In the genomic region with DNA sequence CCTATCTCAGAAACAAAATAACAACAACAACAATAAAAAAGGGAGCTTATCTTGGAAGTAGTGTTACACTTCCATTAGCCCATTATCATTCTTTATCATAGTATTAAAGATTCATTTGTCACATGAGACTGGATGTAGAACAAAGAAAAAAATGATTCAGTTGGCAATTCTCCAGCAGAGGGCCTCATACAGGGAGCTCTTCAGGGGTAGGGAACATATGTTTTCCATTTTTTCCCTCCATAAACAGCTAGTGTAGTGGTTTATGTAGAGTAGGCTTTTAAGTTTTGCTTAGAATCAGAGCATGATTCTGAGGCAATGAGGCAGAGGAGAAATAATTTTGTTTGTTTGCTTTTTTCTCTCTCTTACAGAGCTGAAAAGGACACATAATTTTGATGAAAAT, we compare ENCODE assay signal across 1 cellular context.
TF ChIP-seq lines count a peak whose summit lies in the region.

No MANE protein-coding gene starts in this region.

TF ChIP-seq in HCT116, 20 proteins besides CTCF, POLR2A, EP300 and RAD21 (continued from another document):
- TF ChIP-seq, protein P1, sequence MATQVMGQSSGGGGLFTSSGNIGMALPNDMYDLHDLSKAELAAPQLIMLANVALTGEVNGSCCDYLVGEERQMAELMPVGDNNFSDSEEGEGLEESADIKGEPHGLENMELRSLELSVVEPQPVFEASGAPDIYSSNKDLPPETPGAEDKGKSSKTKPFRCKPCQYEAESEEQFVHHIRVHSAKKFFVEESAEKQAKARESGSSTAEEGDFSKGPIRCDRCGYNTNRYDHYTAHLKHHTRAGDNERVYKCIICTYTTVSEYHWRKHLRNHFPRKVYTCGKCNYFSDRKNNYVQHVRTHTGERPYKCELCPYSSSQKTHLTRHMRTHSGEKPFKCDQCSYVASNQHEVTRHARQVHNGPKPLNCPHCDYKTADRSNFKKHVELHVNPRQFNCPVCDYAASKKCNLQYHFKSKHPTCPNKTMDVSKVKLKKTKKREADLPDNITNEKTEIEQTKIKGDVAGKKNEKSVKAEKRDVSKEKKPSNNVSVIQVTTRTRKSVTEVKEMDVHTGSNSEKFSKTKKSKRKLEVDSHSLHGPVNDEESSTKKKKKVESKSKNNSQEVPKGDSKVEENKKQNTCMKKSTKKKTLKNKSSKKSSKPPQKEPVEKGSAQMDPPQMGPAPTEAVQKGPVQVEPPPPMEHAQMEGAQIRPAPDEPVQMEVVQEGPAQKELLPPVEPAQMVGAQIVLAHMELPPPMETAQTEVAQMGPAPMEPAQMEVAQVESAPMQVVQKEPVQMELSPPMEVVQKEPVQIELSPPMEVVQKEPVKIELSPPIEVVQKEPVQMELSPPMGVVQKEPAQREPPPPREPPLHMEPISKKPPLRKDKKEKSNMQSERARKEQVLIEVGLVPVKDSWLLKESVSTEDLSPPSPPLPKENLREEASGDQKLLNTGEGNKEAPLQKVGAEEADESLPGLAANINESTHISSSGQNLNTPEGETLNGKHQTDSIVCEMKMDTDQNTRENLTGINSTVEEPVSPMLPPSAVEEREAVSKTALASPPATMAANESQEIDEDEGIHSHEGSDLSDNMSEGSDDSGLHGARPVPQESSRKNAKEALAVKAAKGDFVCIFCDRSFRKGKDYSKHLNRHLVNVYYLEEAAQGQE (IDR thresholded peaks at IDR 0.05; ENCODE audit: low read depth) = no peak
- no peak for TF ChIP-seq SRF (IDR thresholded peaks at IDR 0.05; ENCODE audit: low read depth)
- TF ChIP-seq, protein P2, sequence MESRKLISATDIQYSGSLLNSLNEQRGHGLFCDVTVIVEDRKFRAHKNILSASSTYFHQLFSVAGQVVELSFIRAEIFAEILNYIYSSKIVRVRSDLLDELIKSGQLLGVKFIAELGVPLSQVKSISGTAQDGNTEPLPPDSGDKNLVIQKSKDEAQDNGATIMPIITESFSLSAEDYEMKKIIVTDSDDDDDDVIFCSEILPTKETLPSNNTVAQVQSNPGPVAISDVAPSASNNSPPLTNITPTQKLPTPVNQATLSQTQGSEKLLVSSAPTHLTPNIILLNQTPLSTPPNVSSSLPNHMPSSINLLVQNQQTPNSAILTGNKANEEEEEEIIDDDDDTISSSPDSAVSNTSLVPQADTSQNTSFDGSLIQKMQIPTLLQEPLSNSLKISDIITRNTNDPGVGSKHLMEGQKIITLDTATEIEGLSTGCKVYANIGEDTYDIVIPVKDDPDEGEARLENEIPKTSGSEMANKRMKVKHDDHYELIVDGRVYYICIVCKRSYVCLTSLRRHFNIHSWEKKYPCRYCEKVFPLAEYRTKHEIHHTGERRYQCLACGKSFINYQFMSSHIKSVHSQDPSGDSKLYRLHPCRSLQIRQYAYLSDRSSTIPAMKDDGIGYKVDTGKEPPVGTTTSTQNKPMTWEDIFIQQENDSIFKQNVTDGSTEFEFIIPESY (IDR thresholded peaks at IDR 0.05; ENCODE audit: extremely low read depth, insufficient replicate concordance, low read length) = no peak
- TF ChIP-seq EZH2 (IDR thresholded peaks at IDR 0.05) = no peak
- TF ChIP-seq, protein P3, sequence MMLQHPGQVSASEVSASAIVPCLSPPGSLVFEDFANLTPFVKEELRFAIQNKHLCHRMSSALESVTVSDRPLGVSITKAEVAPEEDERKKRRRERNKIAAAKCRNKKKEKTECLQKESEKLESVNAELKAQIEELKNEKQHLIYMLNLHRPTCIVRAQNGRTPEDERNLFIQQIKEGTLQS (IDR thresholded peaks at IDR 0.05) = no peak
- no peak for TF ChIP-seq CBX3 (IDR thresholded peaks at IDR 0.05; ENCODE audit: low read depth)
- no peak for TF ChIP-seq SP1 (IDR thresholded peaks at IDR 0.05; ENCODE audit: low read depth)
- TF ChIP-seq EZH2phosphoT487 (IDR thresholded peaks at IDR 0.05; ENCODE audit: borderline replicate concordance) = no peak
- TF ChIP-seq ZNF274 (IDR thresholded peaks at IDR 0.05; ENCODE audit: low read depth, low read length) = no peak
- TF ChIP-seq YY1 (IDR thresholded peaks at IDR 0.05; ENCODE audit: extremely low read depth, insufficient replicate concordance, low read depth, low read length) = no peak
- no peak for TF ChIP-seq CEBPB (IDR thresholded peaks at IDR 0.05; ENCODE audit: low read depth)
- no peak for TF ChIP-seq TCF7L2 (IDR thresholded peaks at IDR 0.05; ENCODE audit: borderline replicate concordance, extremely low read depth, insufficient read depth, insufficient read length)
